19 cellular contexts compared by ENCODE assay signal in genomic region chr16:17555176-17555575, GRCh38.
DNase-seq lines count a peak whose midpoint lies in the region; ATAC-seq and TF ChIP-seq lines count a peak whose summit lies in the region.
"Had no signal": no experiment of that assay in that cellular context is flagged by ENCODE, and none has a peak within 500 bp of the region (broad histone marks: within the 10 kb centered on the region; RNA-seq: fewer than 3 reads in every experiment).

No MANE protein-coding gene starts in this region.

- no TSS peak for BruUV-seq in PC-3 (replicated peaks; lab: Mats Ljungman, UMichigan)

- H3K4me1 ChIP-seq in aorta (ENCODE audit: control insufficient read depth in 1 of 2, insufficient read depth in 2 of 2, low read length in 2 of 2) (no peaks in the 10 kb centered on the region), PC-3 (ENCODE audit: insufficient read depth, low read length) (no peaks in the 10 kb centered on the region), SJCRH30 (no peaks in the 10 kb centered on the region)
- H3K4me1 ChIP-seq: lower lobe of right lung had no signal

- no peak overlapping the region for H2AFZ ChIP-seq in PC-3 (ENCODE audit: low read length)
- H2AFZ ChIP-seq: GM23338 had no signal

- H4K20me1 ChIP-seq in PC-3 (ENCODE audit: low read length) = no peaks in the 10 kb centered on the region

- no peaks in the 10 kb centered on the region for H3K9me2 ChIP-seq in PC-3 (replicated peaks; ENCODE audit: low read length)

- intact Hi-C loops in aorta (cut with DNase I) (no loop called here), PC-3 (cut with micrococcal nuclease) (no loop called here)

- no peak overlapping the region for H3K27ac ChIP-seq in aorta (ENCODE audit: low read depth in 1 of 2, low read length in 2 of 2)
- no peak overlapping the region for H3K27ac ChIP-seq in PC-3 (ENCODE audit: low read length)
- no peak overlapping the region for H3K27ac ChIP-seq in SJCRH30
- H3K27ac ChIP-seq: lower lobe of right lung had no signal

- no peaks in the 10 kb centered on the region for H3K79me2 ChIP-seq in PC-3 (ENCODE audit: low read length)

- no peaks in the 10 kb centered on the region for H3K36me3 ChIP-seq in aorta (ENCODE audit: control insufficient read depth in 1 of 2, insufficient read depth in 2 of 2, low read length in 1 of 2)
- H3K36me3 ChIP-seq in PC-3 (ENCODE audit: low read depth, low read length) = no peaks in the 10 kb centered on the region
- H3K36me3 ChIP-seq in SJCRH30 = no peaks in the 10 kb centered on the region
- H3K36me3 ChIP-seq: lower lobe of right lung had no signal

- peak; percentile 32 for DNase-seq in AG09319 (ENCODE audit: extremely low read depth, low read depth)
- DNase-seq in HFF-Myc (ENCODE audit: extremely low read depth, low read depth) = peak; percentile 66
- DNase-seq in amniotic stem cell (lab: John Stamatoyannopoulos, UW) = peak; percentile 50
- DNase-seq in foreskin fibroblast = peak; percentile 64 to 68
- DNase-seq in aorta = no peak
- no peak for DNase-seq in PC-3
- no peak for DNase-seq in SJCRH30
- DNase-seq: activated CD8-positive, alpha-beta memory T cell treated with anti-CD3 and anti-CD28 coated beads, Interleukin-2, amount 10 ng/mL, durations not matched to agents 7 days and 5 days; central memory CD4-positive, alpha-beta T cell; DMS 273 treated with DMSO at 0.1 percent for 48 hours; effector memory CD4-positive, alpha-beta T cell; lower lobe of right lung; naive thymus-derived CD4-positive, alpha-beta T cell; NCI-H2107; stimulated activated CD4-positive, alpha-beta T cell treated with anti-CD3 and anti-CD28 coated beads, Interleukin-15, amount 100 ng/mL, for 24 hours; stimulated activated naive CD8-positive, alpha-beta T cell treated with anti-CD3 and anti-CD28 coated beads, Interleukin-15, amount 100 ng/mL, for 72 hours had no signal

- WGBS in aorta, 2 donors = 69 to 70% methylated on average over 5 of the region's 5 CpGs

- no peak overlapping the region for H3K4me2 ChIP-seq in PC-3 (ENCODE audit: low read length)
- H3K4me2 ChIP-seq: GM23338 had no signal

- no peak; the same call in 1 of the 2 replicates for TF ChIP-seq CTCF in AG09319 (IDR thresholded peaks at IDR 0.05; ENCODE audit: low read depth, low read length)
- no peak for TF ChIP-seq CTCF in HFF-Myc (IDR thresholded peaks at IDR 0.05; ENCODE audit: low read depth, low read length, missing control alignments)
- peak; percentile 5 for TF ChIP-seq CTCF in foreskin fibroblast (IDR thresholded peaks at IDR 0.05; ENCODE audit: low read depth, low read length)
- TF ChIP-seq CTCF in PC-3 (conservative IDR thresholded peaks at IDR 0.05; ENCODE audit: low read depth, low read length) = no peak

- H3K9me3 ChIP-seq in aorta (ENCODE audit: control insufficient read depth, low read length) (no peaks in the 10 kb centered on the region), PC-3 (ENCODE audit: low read length) (no peaks in the 10 kb centered on the region), SJCRH30 (replicated peaks) (no peaks in the 10 kb centered on the region)
- H3K9me3 ChIP-seq: lower lobe of right lung had no signal

- no peaks in the 10 kb centered on the region for H3F3A ChIP-seq in PC-3 (ENCODE audit: low read length, unreplicated experiment)

- ATAC-seq in HG03095 (IDR thresholded peaks at IDR 0.05; ENCODE audit: unreplicated experiment) (no peak), aorta (ENCODE audit: low FRiP score) (no peak), PC-3 (no peak)
- ATAC-seq: activated CD8-positive, alpha-beta memory T cell treated with anti-CD3 and anti-CD28 coated beads, Interleukin-2, amount 10 ng/mL, durations not matched to agents 7 days and 5 days; GM23338; lower lobe of right lung; naive thymus-derived CD4-positive, alpha-beta T cell; Panc1; stimulated activated naive CD8-positive, alpha-beta T cell treated with anti-CD3 and anti-CD28 coated beads, Interleukin-15, amount 100 ng/mL, for 72 hours had no signal

- POLR2A ChIA-PET in PC-3 (lab: Charles Lee; ENCODE audit: unreplicated experiment) = no interaction called here

- CTCF ChIA-PET in PC-3 (lab: Charles Lee) = no interaction called here

- H3K27me3 ChIP-seq in aorta (ENCODE audit: control insufficient read depth in 1 of 2, insufficient read depth in 2 of 2, low read length in 1 of 2) = no peaks in the 10 kb centered on the region
- H3K27me3 ChIP-seq in PC-3 (ENCODE audit: low read length) = no peaks in the 10 kb centered on the region
- peaks cover 4% of the 10 kb centered on the region; the same call in 1 of the 2 replicates for H3K27me3 ChIP-seq in SJCRH30

- H3K9ac ChIP-seq in PC-3 (ENCODE audit: low read length) = no peak overlapping the region

- H3K4me3 ChIP-seq in HFF-Myc (replicated peaks; ENCODE audit: low read depth, low read length) (no peak overlapping the region), foreskin fibroblast (ENCODE audit: low read depth in 1 of 2, low read length in 2 of 2) (no peak overlapping the region), aorta (ENCODE audit: low read length in 2 of 2) (no peak overlapping the region), PC-3 (ENCODE audit: low read length) (no peak overlapping the region), SJCRH30 (no peak overlapping the region)
- H3K4me3 ChIP-seq: GM23338, lower lobe of right lung had no signal

Comparison
In these comparisons a context has a peak if more than half of its experiments do, and no peak if none do; other contexts are left out.
1. DNase-seq: peak in AG09319 (single experiment), HFF-Myc (single experiment), amniotic stem cell (single experiment) and foreskin fibroblast (2 of 2); none in aorta (0 of 2), PC-3 (single experiment) and SJCRH30 (0 of 2).